1 cellular context compared by ENCODE assay signal in genomic region chr2:16763056-16763455, GRCh38.
TF ChIP-seq lines count a peak whose summit lies in the region.

No MANE protein-coding gene starts in this region.

TF ChIP-seq in GM23338, 12 proteins besides CTCF, POLR2A, EP300 and RAD21 (continued from another document):
- TF ChIP-seq, protein P1, sequence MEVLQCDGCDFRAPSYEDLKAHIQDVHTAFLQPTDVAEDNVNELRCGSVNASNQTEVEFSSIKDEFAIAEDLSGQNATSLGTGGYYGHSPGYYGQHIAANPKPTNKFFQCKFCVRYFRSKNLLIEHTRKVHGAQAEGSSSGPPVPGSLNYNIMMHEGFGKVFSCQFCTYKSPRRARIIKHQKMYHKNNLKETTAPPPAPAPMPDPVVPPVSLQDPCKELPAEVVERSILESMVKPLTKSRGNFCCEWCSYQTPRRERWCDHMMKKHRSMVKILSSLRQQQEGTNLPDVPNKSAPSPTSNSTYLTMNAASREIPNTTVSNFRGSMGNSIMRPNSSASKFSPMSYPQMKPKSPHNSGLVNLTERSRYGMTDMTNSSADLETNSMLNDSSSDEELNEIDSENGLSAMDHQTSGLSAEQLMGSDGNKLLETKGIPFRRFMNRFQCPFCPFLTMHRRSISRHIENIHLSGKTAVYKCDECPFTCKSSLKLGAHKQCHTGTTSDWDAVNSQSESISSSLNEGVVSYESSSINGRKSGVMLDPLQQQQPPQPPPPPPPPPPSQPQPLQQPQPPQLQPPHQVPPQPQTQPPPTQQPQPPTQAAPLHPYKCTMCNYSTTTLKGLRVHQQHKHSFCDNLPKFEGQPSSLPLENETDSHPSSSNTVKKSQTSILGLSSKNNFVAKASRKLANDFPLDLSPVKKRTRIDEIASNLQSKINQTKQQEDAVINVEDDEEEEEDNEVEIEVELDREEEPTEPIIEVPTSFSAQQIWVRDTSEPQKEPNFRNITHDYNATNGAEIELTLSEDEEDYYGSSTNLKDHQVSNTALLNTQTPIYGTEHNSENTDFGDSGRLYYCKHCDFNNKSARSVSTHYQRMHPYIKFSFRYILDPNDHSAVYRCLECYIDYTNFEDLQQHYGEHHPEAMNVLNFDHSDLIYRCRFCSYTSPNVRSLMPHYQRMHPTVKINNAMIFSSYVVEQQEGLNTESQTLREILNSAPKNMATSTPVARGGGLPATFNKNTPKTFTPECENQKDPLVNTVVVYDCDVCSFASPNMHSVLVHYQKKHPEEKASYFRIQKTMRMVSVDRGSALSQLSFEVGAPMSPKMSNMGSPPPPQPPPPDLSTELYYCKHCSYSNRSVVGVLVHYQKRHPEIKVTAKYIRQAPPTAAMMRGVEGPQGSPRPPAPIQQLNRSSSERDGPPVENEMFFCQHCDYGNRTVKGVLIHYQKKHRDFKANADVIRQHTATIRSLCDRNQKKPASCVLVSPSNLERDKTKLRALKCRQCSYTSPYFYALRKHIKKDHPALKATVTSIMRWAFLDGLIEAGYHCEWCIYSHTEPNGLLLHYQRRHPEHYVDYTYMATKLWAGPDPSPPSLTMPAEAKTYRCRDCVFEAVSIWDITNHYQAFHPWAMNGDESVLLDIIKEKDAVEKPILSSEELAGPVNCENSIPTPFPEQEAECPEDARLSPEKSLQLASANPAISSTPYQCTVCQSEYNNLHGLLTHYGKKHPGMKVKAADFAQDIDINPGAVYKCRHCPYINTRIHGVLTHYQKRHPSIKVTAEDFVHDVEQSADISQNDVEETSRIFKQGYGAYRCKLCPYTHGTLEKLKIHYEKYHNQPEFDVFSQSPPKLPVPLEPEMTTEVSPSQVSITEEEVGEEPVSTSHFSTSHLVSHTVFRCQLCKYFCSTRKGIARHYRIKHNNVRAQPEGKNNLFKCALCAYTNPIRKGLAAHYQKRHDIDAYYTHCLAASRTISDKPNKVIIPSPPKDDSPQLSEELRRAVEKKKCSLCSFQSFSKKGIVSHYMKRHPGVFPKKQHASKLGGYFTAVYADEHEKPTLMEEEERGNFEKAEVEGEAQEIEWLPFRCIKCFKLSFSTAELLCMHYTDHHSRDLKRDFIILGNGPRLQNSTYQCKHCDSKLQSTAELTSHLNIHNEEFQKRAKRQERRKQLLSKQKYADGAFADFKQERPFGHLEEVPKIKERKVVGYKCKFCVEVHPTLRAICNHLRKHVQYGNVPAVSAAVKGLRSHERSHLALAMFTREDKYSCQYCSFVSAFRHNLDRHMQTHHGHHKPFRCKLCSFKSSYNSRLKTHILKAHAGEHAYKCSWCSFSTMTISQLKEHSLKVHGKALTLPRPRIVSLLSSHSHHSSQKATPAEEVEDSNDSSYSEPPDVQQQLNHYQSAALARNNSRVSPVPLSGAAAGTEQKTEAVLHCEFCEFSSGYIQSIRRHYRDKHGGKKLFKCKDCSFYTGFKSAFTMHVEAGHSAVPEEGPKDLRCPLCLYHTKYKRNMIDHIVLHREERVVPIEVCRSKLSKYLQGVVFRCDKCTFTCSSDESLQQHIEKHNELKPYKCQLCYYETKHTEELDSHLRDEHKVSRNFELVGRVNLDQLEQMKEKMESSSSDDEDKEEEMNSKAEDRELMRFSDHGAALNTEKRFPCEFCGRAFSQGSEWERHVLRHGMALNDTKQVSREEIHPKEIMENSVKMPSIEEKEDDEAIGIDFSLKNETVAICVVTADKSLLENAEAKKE (CRISPR knock-in tag; IDR thresholded peaks at IDR 0.05): no peak
- TF ChIP-seq ETS1 (IDR thresholded peaks at IDR 0.05): no peak
- no peak for TF ChIP-seq STAT1 (IDR thresholded peaks at IDR 0.05; ENCODE audit: unreplicated experiment)
- no peak for TF ChIP-seq NANOG (IDR thresholded peaks at IDR 0.05; ENCODE audit: borderline replicate concordance)
- no peak for TF ChIP-seq ZNF331 (CRISPR knock-in tag; IDR thresholded peaks at IDR 0.05; ENCODE audit: low read depth)
- no peak for TF ChIP-seq EZH2 (IDR thresholded peaks at IDR 0.05; ENCODE audit: low read depth, unreplicated experiment)
- TF ChIP-seq ZNF114 (CRISPR knock-in tag; IDR thresholded peaks at IDR 0.05): no peak
- no peak for TF ChIP-seq JUNB (IDR thresholded peaks at IDR 0.05; ENCODE audit: unreplicated experiment)
- no peak for TF ChIP-seq CREB1 (CRISPR knock-in tag; IDR thresholded peaks at IDR 0.05; ENCODE audit: low read depth)
- no peak for TF ChIP-seq POLR2AphosphoS5 (IDR thresholded peaks at IDR 0.05; ENCODE audit: low read depth)
